In genomic region chr6:156502969-156503504, GRCh38 we compare ENCODE assay signal across 1 cellular context.
TF ChIP-seq lines count a peak whose summit lies in the region.

No MANE protein-coding gene starts in this region.

TF ChIP-seq in GM23338, 12 proteins besides CTCF, POLR2A, EP300 and RAD21 (continued from another document):
- TF ChIP-seq REST (IDR thresholded peaks at IDR 0.05; ENCODE audit: unreplicated experiment) (no peak), CREB1 (CRISPR knock-in tag; IDR thresholded peaks at IDR 0.05; ENCODE audit: low read depth) (no peak)
